In genomic region chrX:98405376-98405775, GRCh38 we compare ENCODE assay signal across 2 cellular contexts.
TF ChIP-seq lines count a peak whose summit lies in the region.

No MANE protein-coding gene starts in this region.

TF ChIP-seq in A549, 52 proteins besides CTCF, POLR2A, EP300 and RAD21 (continued from another document):
- peak; percentile 24 for TF ChIP-seq MAFK (IDR thresholded peaks at IDR 0.05; ENCODE audit: partially characterized antibody)

TF ChIP-seq in endothelial cell of umbilical vein, 7 proteins besides CTCF, POLR2A, EP300 and RAD21:
- no peak for TF ChIP-seq JUN (IDR thresholded peaks at IDR 0.05; ENCODE audit: borderline replicate concordance, insufficient read depth, insufficient read length, low read depth)
- TF ChIP-seq FOS (IDR thresholded peaks at IDR 0.05; ENCODE audit: borderline replicate concordance, insufficient read depth, low read length): no peak
- TF ChIP-seq MYC (IDR thresholded peaks at IDR 0.05; ENCODE audit: low read depth, low read length): no peak
- no peak for TF ChIP-seq GATA2 (IDR thresholded peaks at IDR 0.05; ENCODE audit: insufficient read depth, insufficient read length, low read depth, low read length)
- no peak for TF ChIP-seq MAX (IDR thresholded peaks at IDR 0.05; ENCODE audit: insufficient read depth, insufficient read length)
- no peak for TF ChIP-seq POLR2AphosphoS5 (IDR thresholded peaks at IDR 0.05; ENCODE audit: insufficient read depth, low read depth, low read length)
